ENCODE assay signal across 31 cellular contexts in genomic region chr17:33183487-33184026, GRCh38.
"Had no signal": no experiment of that assay in that cellular context is flagged by ENCODE, and none has a peak within 500 bp of the region (broad histone marks: within the 10 kb centered on the region; RNA-seq: fewer than 3 reads in every experiment).

No MANE protein-coding gene starts in this region.

- H3K4me3 Mint-ChIP-seq: activated T-cell treated with anti-CD3 and anti-CD28 coated beads, Interleukin-2, amount 50 U/mL, for 72 hours; brain; nephron progenitor cell; stimulated activated effector memory CD8-positive, alpha-beta T cell treated with anti-CD3 and anti-CD28 coated beads, Interleukin-12 subunit alpha, Interleukin-12 subunit beta, amount 100 ng/mL, for 72 hours; stimulated activated naive CD8-positive, alpha-beta T cell treated with anti-CD3 and anti-CD28 coated beads, Interleukin-15, Interleukin-2, amounts not matched to agents 100 ng/mL and 50 ng/mL, for 24 hours; T-helper 1 cell treated with Interleukin-12 subunit alpha and Interleukin-12 subunit beta and Interleukin-4 antibody, amounts not matched to agents 30 μg/mL and 1 μg/mL, for 36 hours; type B pancreatic cell had no signal

- H3K36me3 ChIP-seq: neutrophil, ovary, thoracic aorta, uterus had no signal

- H3K27ac Mint-ChIP-seq: activated naive CD4-positive, alpha-beta T cell treated with anti-CD3 and anti-CD28 coated beads, Interleukin-2, amount 50 U/mL, for 72 hours; activated T-cell treated with anti-CD3 and anti-CD28 coated beads, Interleukin-2, amount 50 U/mL, for 72 hours; brain; nephron progenitor cell; progenitor cell of endocrine pancreas; stimulated activated effector memory CD8-positive, alpha-beta T cell treated with anti-CD3 and anti-CD28 coated beads, Interleukin-12 subunit alpha, Interleukin-12 subunit beta, amount 100 ng/mL, for 72 hours; stimulated activated naive CD8-positive, alpha-beta T cell treated with anti-CD3 and anti-CD28 coated beads, Interleukin-15, Interleukin-2, amounts not matched to agents 100 ng/mL and 50 ng/mL, for 24 hours; T-helper 1 cell treated with Interleukin-12 subunit alpha and Interleukin-12 subunit beta and Interleukin-4 antibody, amounts not matched to agents 30 μg/mL and 1 μg/mL, for 36 hours; type B pancreatic cell had no signal

- H3K9me3 ChIP-seq: neutrophil, ovary, thoracic aorta, uterus had no signal

- H3K4me1 ChIP-seq: uterus had no signal

- H3K36me3 Mint-ChIP-seq: activated naive CD4-positive, alpha-beta T cell treated with anti-CD3 and anti-CD28 coated beads, Interleukin-2, amount 50 U/mL, for 72 hours; brain; stimulated activated effector memory CD8-positive, alpha-beta T cell treated with anti-CD3 and anti-CD28 coated beads, Interleukin-12 subunit alpha, Interleukin-12 subunit beta, amount 100 ng/mL, for 72 hours; type B pancreatic cell had no signal

- H3K9me3 Mint-ChIP-seq: activated naive CD4-positive, alpha-beta T cell treated with anti-CD3 and anti-CD28 coated beads, Interleukin-2, amount 50 U/mL, for 72 hours; activated T-cell treated with anti-CD3 and anti-CD28 coated beads, Interleukin-2, amount 50 U/mL, for 72 hours; stimulated activated effector memory CD8-positive, alpha-beta T cell treated with anti-CD3 and anti-CD28 coated beads, Interleukin-12 subunit alpha, Interleukin-12 subunit beta, amount 100 ng/mL, for 72 hours; stimulated activated naive CD8-positive, alpha-beta T cell treated with anti-CD3 and anti-CD28 coated beads, Interleukin-15, Interleukin-2, amounts not matched to agents 100 ng/mL and 50 ng/mL, for 24 hours; T-helper 1 cell treated with Interleukin-12 subunit alpha and Interleukin-12 subunit beta and Interleukin-4 antibody, amounts not matched to agents 30 μg/mL and 1 μg/mL, for 36 hours; type B pancreatic cell had no signal

- H3K4me3 ChIP-seq: coronary artery, dorsolateral prefrontal cortex, ovary, thoracic aorta, uterus had no signal

- DNase-seq: activated CD4-positive, alpha-beta T cell treated with anti-CD3 and anti-CD28 coated beads for 4 hours; activated CD4-positive, alpha-beta T cell treated with anti-CD3 and anti-CD28 coated beads, Interleukin-2, amount 50 U/mL, for 4 hours; activated naive CD4-positive, alpha-beta T cell; activated T-cell treated with anti-CD3 and anti-CD28 coated beads for 4 hours; activated T-cell treated with anti-CD3 and anti-CD28 coated beads, Interleukin-2, amount 50 U/mL, for 72 hours; anterior cingulate cortex; dorsolateral prefrontal cortex; effector memory CD4-positive, alpha-beta T cell; foreskin fibroblast; left cardiac atrium; left ventricle myocardium superior; nephron progenitor cell; ovary; small intestine; stimulated activated CD4-positive, alpha-beta T cell treated with anti-CD3 and anti-CD28 coated beads, Interleukin-4, amount 100 ng/mL, for 24 hours; T-helper 9 cell; uterus had no signal

- H3K27ac ChIP-seq: coronary artery, dorsolateral prefrontal cortex, neutrophil, ovary, thoracic aorta, uterus, VCaP had no signal

- ATAC-seq: activated naive CD4-positive, alpha-beta T cell treated with anti-CD3 and anti-CD28 coated beads, Interleukin-2, amount 50 U/mL, for 72 hours; activated T-cell treated with anti-CD3 and anti-CD28 coated beads, Interleukin-2, amount 50 U/mL, for 72 hours; left cardiac atrium; left ventricle myocardium superior; sciatic nerve; stimulated activated effector memory CD8-positive, alpha-beta T cell treated with anti-CD3 and anti-CD28 coated beads, Interleukin-12 subunit alpha, Interleukin-12 subunit beta, amount 100 ng/mL, for 72 hours had no signal

- H3K27me3 ChIP-seq: ovary, uterus had no signal

- H3K4me1 Mint-ChIP-seq: brain; stimulated activated effector memory CD8-positive, alpha-beta T cell treated with anti-CD3 and anti-CD28 coated beads, Interleukin-12 subunit alpha, Interleukin-12 subunit beta, amount 100 ng/mL, for 72 hours had no signal

- FAIRE-seq: islet of Langerhans, small intestine, TTC549 had no signal
